Comparison of ENCODE assay signal across 28 cellular contexts in genomic region chrX:147920161-147920666, GRCh38. TPM values are rescaled to one million over a fixed set of nuclear protein-coding genes. Genes with fewer than 3 reads are reported as not detected.
DNase-seq lines count a peak whose midpoint lies in the region; ATAC-seq and TF ChIP-seq lines count a peak whose summit lies in the region.
"Had no signal": no experiment of that assay in that cellular context is flagged by ENCODE, and none has a peak within 500 bp of the region (broad histone marks: within the 10 kb centered on the region; RNA-seq: fewer than 3 reads in every experiment).

No MANE protein-coding gene starts in this region.

- intact Hi-C loops in activated CD4-positive, alpha-beta T cell treated with anti-CD3 and anti-CD28 coated beads for 36 hours (cut with DNase I, micrococcal nuclease): no loop called here

- H3K36me3 ChIP-seq in Loucy (ENCODE audit: insufficient read depth, low read length): peaks cover 3% of the 10 kb centered on the region
- H3K36me3 ChIP-seq: adrenal gland, brain microvascular endothelial cell, pancreas, tibial artery had no signal

- no peaks in the 10 kb centered on the region for H3K36me3 Mint-ChIP-seq in activated CD4-positive, alpha-beta T cell treated with anti-CD3 and anti-CD28 coated beads for 36 hours (ENCODE audit: low read depth)
- no peaks in the 10 kb centered on the region for H3K36me3 Mint-ChIP-seq in endothelial cell (ENCODE audit: low read depth, unreplicated experiment)

- no peak overlapping the region for H3K4me3 ChIP-seq in Loucy (ENCODE audit: low read length, poor library complexity, severe bottlenecking)
- H3K4me3 ChIP-seq: adrenal gland, pancreas, spleen, tibial artery had no signal

- peak overlapping the region; percentile 37 for H3K4me2 ChIP-seq in Loucy (ENCODE audit: low read depth, low read length, poor library complexity, severe bottlenecking)

- POLR2A ChIA-PET in activated CD4-positive, alpha-beta T cell treated with anti-CD3 and anti-CD28 coated beads for 36 hours (lab: Charles Lee): no interaction called here

- peak overlapping the region; percentile 35 for H3K27ac Mint-ChIP-seq in activated CD4-positive, alpha-beta T cell treated with anti-CD3 and anti-CD28 coated beads for 36 hours
- peak overlapping the region; percentile 89 for H3K27ac Mint-ChIP-seq in endothelial cell (ENCODE audit: unreplicated experiment)
- H3K27ac Mint-ChIP-seq: activated CD8-positive, alpha-beta T cell treated with anti-CD3 and anti-CD28 coated beads, Interleukin-2, amount 10 ng/mL, durations not matched to agents 7 days and 5 days had no signal

- peak overlapping the region; percentile 14 for H3K9ac ChIP-seq in Loucy (ENCODE audit: low read depth, low read length, poor library complexity, severe bottlenecking)

- H2AFZ ChIP-seq in Loucy (ENCODE audit: low read length): no peak overlapping the region

- H4K20me1 ChIP-seq in Loucy (ENCODE audit: insufficient read depth, low read length, poor library complexity, severe bottlenecking): peaks cover 55% of the 10 kb centered on the region

- peaks cover 92% of the 10 kb centered on the region for H3K79me2 ChIP-seq in Loucy (ENCODE audit: insufficient read depth, low read length)

- no peak for ATAC-seq in activated CD4-positive, alpha-beta T cell treated with anti-CD3 and anti-CD28 coated beads for 36 hours
- ATAC-seq in HG03159 (IDR thresholded peaks at IDR 0.05; ENCODE audit: unreplicated experiment): no peak
- ATAC-seq in foreskin keratinocyte: no peak
- ATAC-seq: activated CD8-positive, alpha-beta T cell treated with anti-CD3 and anti-CD28 coated beads, Interleukin-2, amount 10 ng/mL, durations not matched to agents 7 days and 5 days; left ventricle myocardium superior; naive thymus-derived CD8-positive, alpha-beta T cell; pancreas; right cardiac atrium had no signal

- H3K27me3 ChIP-seq in Loucy (ENCODE audit: insufficient read depth, low read length, poor library complexity, severe bottlenecking) (no peaks in the 10 kb centered on the region), foreskin keratinocyte (no peaks in the 10 kb centered on the region)
- H3K27me3 ChIP-seq: adrenal gland, brain microvascular endothelial cell, pancreas, spleen, tibial artery had no signal

- CTCF ChIA-PET in activated CD4-positive, alpha-beta T cell treated with anti-CD3 and anti-CD28 coated beads for 36 hours (lab: Charles Lee): no interaction called here

- H3K4me1 ChIP-seq in Loucy (ENCODE audit: insufficient read depth, low read length, poor library complexity, severe bottlenecking) (peaks cover 50% of the 10 kb centered on the region), foreskin keratinocyte (no peaks in the 10 kb centered on the region)
- H3K4me1 ChIP-seq: pancreas had no signal

- H3F3A ChIP-seq in Loucy (ENCODE audit: low read depth): peaks cover 6% of the 10 kb centered on the region; the same call in 1 of the 2 replicates

- TF ChIP-seq CTCF in Loucy (conservative IDR thresholded peaks at IDR 0.05; ENCODE audit: low read length) (no peak), endothelial cell (IDR thresholded peaks at IDR 0.05; ENCODE audit: unreplicated experiment) (no peak), foreskin keratinocyte (conservative IDR thresholded peaks at IDR 0.05) (no peak)

- H3K4me3 Mint-ChIP-seq in activated CD4-positive, alpha-beta T cell treated with anti-CD3 and anti-CD28 coated beads for 36 hours: no peak overlapping the region
- H3K4me3 Mint-ChIP-seq in endothelial cell (ENCODE audit: unreplicated experiment): peak overlapping the region; percentile 69
- H3K4me3 Mint-ChIP-seq: activated CD8-positive, alpha-beta T cell treated with anti-CD3 and anti-CD28 coated beads, Interleukin-2, amount 10 ng/mL, durations not matched to agents 7 days and 5 days had no signal

- H3K4me1 Mint-ChIP-seq in activated CD4-positive, alpha-beta T cell treated with anti-CD3 and anti-CD28 coated beads for 36 hours: peaks cover 55% of the 10 kb centered on the region
- peaks cover 53% of the 10 kb centered on the region for H3K4me1 Mint-ChIP-seq in endothelial cell (ENCODE audit: unreplicated experiment)

- H3K9me3 ChIP-seq in Loucy (ENCODE audit: insufficient read depth, low read depth, low read length): no peaks in the 10 kb centered on the region
- H3K9me3 ChIP-seq: adrenal gland, pancreas, spleen, tibial artery had no signal

- no peaks in the 10 kb centered on the region for H3K27me3 Mint-ChIP-seq in activated CD4-positive, alpha-beta T cell treated with anti-CD3 and anti-CD28 coated beads for 36 hours
- no peaks in the 10 kb centered on the region for H3K27me3 Mint-ChIP-seq in endothelial cell (ENCODE audit: unreplicated experiment)
- H3K27me3 Mint-ChIP-seq: CD4-positive, alpha-beta memory T cell; naive thymus-derived CD8-positive, alpha-beta T cell had no signal

- no peaks in the 10 kb centered on the region for H3K9me2 ChIP-seq in Loucy (replicated peaks; ENCODE audit: low read depth, low read length)

- H3K9me3 Mint-ChIP-seq in activated CD4-positive, alpha-beta T cell treated with anti-CD3 and anti-CD28 coated beads for 36 hours (ENCODE audit: low read depth): no peaks in the 10 kb centered on the region
- H3K9me3 Mint-ChIP-seq in endothelial cell (ENCODE audit: unreplicated experiment): no peaks in the 10 kb centered on the region
- H3K9me3 Mint-ChIP-seq: CD4-positive, alpha-beta memory T cell; naive thymus-derived CD8-positive, alpha-beta T cell had no signal

- no peak overlapping the region for H3K27ac ChIP-seq in foreskin keratinocyte
- H3K27ac ChIP-seq: adrenal gland, brain microvascular endothelial cell, pancreas, spleen, tibial artery had no signal

- no peak for DNase-seq in activated CD4-positive, alpha-beta T cell treated with anti-CD3 and anti-CD28 coated beads for 36 hours
- no peak for DNase-seq in activated CD4-positive, alpha-beta T cell treated with anti-CD3 and anti-CD28 coated beads, Interleukin-2, amount 50 U/mL, for 48 hours
- DNase-seq in endothelial cell (ENCODE audit: low spot score): no peak
- DNase-seq in pons (ENCODE audit: low spot score): peak; percentile 8
- no peak for DNase-seq in foreskin keratinocyte
- DNase-seq in SIG-M5 treated with dmso at 0.1 percent for 504 hours (lab: John Stamatoyannopoulos, UW; ENCODE audit: unreplicated experiment): no peak
- DNase-seq: activated CD4-positive, CD25-positive, alpha-beta regulatory T cell; activated CD8-positive, alpha-beta T cell treated with anti-CD3 and anti-CD28 coated beads, Interleukin-2, amount 10 ng/mL, durations not matched to agents 7 days and 5 days; activated gamma-delta T cell treated with Interleukin-2 at 50 U/mL for 16 hours; adrenal gland; brain microvascular endothelial cell; CD4-positive, alpha-beta memory T cell; DMS153; HCEC 1CT; islet precursor cell; left ventricle myocardium superior; midbrain; MV-4-11; naive thymus-derived CD8-positive, alpha-beta T cell; NCI-H2171; NCI-H524; pancreas; right cardiac atrium; SIG-M5; spleen; tibial artery had no signal

RNA-seq across cellular contexts. Expression of gene FMR1, which starts 8.5 kb away (rescaled TPM):
- total RNA-seq in activated CD4-positive, alpha-beta T cell treated with anti-CD3 and anti-CD28 coated beads for 36 hours: 10 to 100 TPM; 30.7 to 32.1 TPM
- 67.2 TPM for total RNA-seq in endothelial cell (ENCODE audit: unreplicated experiment)
- total RNA-seq in foreskin keratinocyte: 24.7 and 26.4 TPM in 2 replicates
- polyA plus RNA-seq in foreskin keratinocyte: 8.2 and 9.9 TPM in 2 replicates
